12 cellular contexts compared by ENCODE assay signal in genomic region chr2:197556456-197556855, GRCh38.
DNase-seq lines count a peak whose midpoint lies in the region; ATAC-seq lines count a peak whose summit lies in the region.
"Had no signal": no experiment of that assay in that cellular context is flagged by ENCODE, and none has a peak within 500 bp of the region (broad histone marks: within the 10 kb centered on the region; RNA-seq: fewer than 3 reads in every experiment).

No MANE protein-coding gene starts in this region.

- no peak for ATAC-seq in stimulated activated naive CD8-positive, alpha-beta T cell treated with anti-CD3 and anti-CD28 coated beads, Interleukin-15, Interleukin-2, amounts not matched to agents 100 U/mL and 50 U/mL, for 24 hours
- ATAC-seq in activated naive CD8-positive, alpha-beta T cell treated with anti-CD3 and anti-CD28 coated beads, Interleukin-2, amount 50 U/mL, for 24 hours, result no peak
- ATAC-seq in GM19035 (IDR thresholded peaks at IDR 0.05; ENCODE audit: unreplicated experiment) (no peak), GM18907 (IDR thresholded peaks at IDR 0.05; ENCODE audit: unreplicated experiment) (no peak)
- ATAC-seq: stimulated activated naive B cell treated with anti-CD40 and anti-IgM and Interleukin-4, amounts not matched to agents 10 μg/mL and 1 μg/mL and 100 μg/mL, for 72 hours had no signal

- no peaks in the 10 kb centered on the region for H3K27me3 Mint-ChIP-seq in stimulated activated naive CD8-positive, alpha-beta T cell treated with anti-CD3 and anti-CD28 coated beads, Interleukin-15, Interleukin-2, amounts not matched to agents 100 ng/mL and 50 ng/mL, for 24 hours
- H3K27me3 Mint-ChIP-seq in activated naive CD8-positive, alpha-beta T cell treated with anti-CD3 and anti-CD28 coated beads, Interleukin-2, amount 50 U/mL, for 24 hours, result no peaks in the 10 kb centered on the region
- H3K27me3 Mint-ChIP-seq: stimulated activated naive B cell treated with anti-CD40 and anti-IgM and Interleukin-4, amounts not matched to agents 10 μg/mL and 1 μg/mL and 100 μg/mL, for 72 hours had no signal

- no peak for DNase-seq in stimulated activated naive CD8-positive, alpha-beta T cell treated with anti-CD3 and anti-CD28 coated beads, Interleukin-15, Interleukin-2, amounts not matched to agents 100 U/mL and 50 U/mL, for 24 hours
- DNase-seq in activated naive CD8-positive, alpha-beta T cell treated with anti-CD3 and anti-CD28 coated beads, Interleukin-2, amount 50 U/mL, for 24 hours, result no peak
- DNase-seq in C1 segment of cervical spinal cord (lab: John Stamatoyannopoulos, UW), result no peak
- no peak for DNase-seq in activated CD4-positive, alpha-beta T cell treated with anti-CD3 and anti-CD28 coated beads, Interleukin-2, amount 50 U/mL, for 4 hours
- DNase-seq: activated CD4-positive, alpha-beta T cell treated with anti-CD3 and anti-CD28 coated beads for 4 hours; NCI-H1930; stimulated activated CD4-positive, alpha-beta T cell treated with anti-CD3 and anti-CD28 coated beads, Interleukin-15, amount 100 ng/mL, for 24 hours; stimulated activated naive B cell treated with anti-CD40 and anti-IgM and Interleukin-4, amounts not matched to agents 10 μg/mL and 1 μg/mL and 100 μg/mL, for 72 hours had no signal

- H3K27ac Mint-ChIP-seq in stimulated activated naive CD8-positive, alpha-beta T cell treated with anti-CD3 and anti-CD28 coated beads, Interleukin-15, Interleukin-2, amounts not matched to agents 100 ng/mL and 50 ng/mL, for 24 hours, result peak overlapping the region; percentile 67
- H3K27ac Mint-ChIP-seq in activated naive CD8-positive, alpha-beta T cell treated with anti-CD3 and anti-CD28 coated beads, Interleukin-2, amount 50 U/mL, for 24 hours, result peak overlapping the region; percentile 73

- H3K9me3 Mint-ChIP-seq in stimulated activated naive CD8-positive, alpha-beta T cell treated with anti-CD3 and anti-CD28 coated beads, Interleukin-15, Interleukin-2, amounts not matched to agents 100 ng/mL and 50 ng/mL, for 24 hours, result no peaks in the 10 kb centered on the region
- H3K9me3 Mint-ChIP-seq in activated naive CD8-positive, alpha-beta T cell treated with anti-CD3 and anti-CD28 coated beads, Interleukin-2, amount 50 U/mL, for 24 hours, result no peaks in the 10 kb centered on the region
- H3K9me3 Mint-ChIP-seq: stimulated activated naive B cell treated with anti-CD40 and anti-IgM and Interleukin-4, amounts not matched to agents 10 μg/mL and 1 μg/mL and 100 μg/mL, for 72 hours had no signal

- no peak overlapping the region for H3K4me3 Mint-ChIP-seq in stimulated activated naive CD8-positive, alpha-beta T cell treated with anti-CD3 and anti-CD28 coated beads, Interleukin-15, Interleukin-2, amounts not matched to agents 100 ng/mL and 50 ng/mL, for 24 hours
- no peak overlapping the region for H3K4me3 Mint-ChIP-seq in activated naive CD8-positive, alpha-beta T cell treated with anti-CD3 and anti-CD28 coated beads, Interleukin-2, amount 50 U/mL, for 24 hours
- H3K4me3 Mint-ChIP-seq: stimulated activated naive B cell treated with anti-CD40 and anti-IgM and Interleukin-4, amounts not matched to agents 10 μg/mL and 1 μg/mL and 100 μg/mL, for 72 hours had no signal

- peak overlapping the region; percentile 46 for H3K27ac ChIP-seq in layer of hippocampus (ENCODE audit: low read depth, low read length)

- H3K27me3 ChIP-seq in layer of hippocampus (ENCODE audit: control insufficient read depth, insufficient read depth, low read length), result no peaks in the 10 kb centered on the region

- peaks cover 44% of the 10 kb centered on the region for H3K36me3 Mint-ChIP-seq in stimulated activated naive CD8-positive, alpha-beta T cell treated with anti-CD3 and anti-CD28 coated beads, Interleukin-15, Interleukin-2, amounts not matched to agents 100 ng/mL and 50 ng/mL, for 24 hours (ENCODE audit: low read depth)
- H3K36me3 Mint-ChIP-seq in activated naive CD8-positive, alpha-beta T cell treated with anti-CD3 and anti-CD28 coated beads, Interleukin-2, amount 50 U/mL, for 24 hours (ENCODE audit: low read depth), result peaks cover 17% of the 10 kb centered on the region

- H3K4me1 Mint-ChIP-seq in stimulated activated naive CD8-positive, alpha-beta T cell treated with anti-CD3 and anti-CD28 coated beads, Interleukin-15, Interleukin-2, amounts not matched to agents 100 ng/mL and 50 ng/mL, for 24 hours (ENCODE audit: low read depth), result no peaks in the 10 kb centered on the region
- H3K4me1 Mint-ChIP-seq in activated naive CD8-positive, alpha-beta T cell treated with anti-CD3 and anti-CD28 coated beads, Interleukin-2, amount 50 U/mL, for 24 hours, result peaks cover 3% of the 10 kb centered on the region
- H3K4me1 Mint-ChIP-seq: stimulated activated naive B cell treated with anti-CD40 and anti-IgM and Interleukin-4, amounts not matched to agents 10 μg/mL and 1 μg/mL and 100 μg/mL, for 72 hours had no signal
